13 cellular contexts compared by ENCODE assay signal in genomic region chr5:135993894-135994514, GRCh38. TPM values are rescaled to one million over a fixed set of nuclear protein-coding genes. Genes with fewer than 3 reads are reported as not detected.
A peak's percentile ranks its signal among the peaks of the same experiment; 100 is the strongest.
DNase-seq lines count a peak whose midpoint lies in the region; ATAC-seq and TF ChIP-seq lines count a peak whose summit lies in the region.
"Had no signal": no experiment of that assay in that cellular context is flagged by ENCODE, and none has a peak within 500 bp of the region (broad histone marks: within the 10 kb centered on the region; RNA-seq: fewer than 3 reads in every experiment).

No MANE protein-coding gene starts in this region.

- no peak overlapping the region for H3K4me3 ChIP-seq in foreskin fibroblast (ENCODE audit: low read depth in 1 of 2, low read length in 2 of 2)
- H3K4me3 ChIP-seq in skeletal muscle cell (ENCODE audit: low read depth, low read length) = no peak overlapping the region

- no peak overlapping the region for H3K4me3 Mint-ChIP-seq in natural killer cell
- H3K4me3 Mint-ChIP-seq: T-cell had no signal

- TF ChIP-seq CTCF in foreskin fibroblast (IDR thresholded peaks at IDR 0.05; ENCODE audit: low read depth, low read length) = no peak
- no peak for TF ChIP-seq CTCF in natural killer cell (IDR thresholded peaks at IDR 0.05)

- no peaks in the 10 kb centered on the region for H3K4me1 Mint-ChIP-seq in natural killer cell
- H3K4me1 Mint-ChIP-seq: T-cell had no signal

- peaks cover 12 to 53% of the 10 kb centered on the region in 2 donors for H3K27me3 Mint-ChIP-seq in natural killer cell (ENCODE audit: low read depth in 2 of 2)

- no peaks in the 10 kb centered on the region for H3K9me3 Mint-ChIP-seq in natural killer cell
- H3K9me3 Mint-ChIP-seq: T-cell had no signal

- no peaks in the 10 kb centered on the region for H3K36me3 Mint-ChIP-seq in natural killer cell
- H3K36me3 Mint-ChIP-seq: T-cell had no signal

- ATAC-seq in SK-N-SH treated with all-trans-retinoic acid at 6 μM for 48 hours = peak; percentile 82
- ATAC-seq in natural killer cell = no peak
- ATAC-seq: HCT116, T-cell had no signal

- peak; percentile 69 for DNase-seq in GM03348 (ENCODE audit: low spot score)
- DNase-seq in foreskin fibroblast = peak; percentile 68 to 81
- peak; percentile 72 for DNase-seq in skeletal muscle cell (ENCODE audit: low read depth)
- no peak for DNase-seq in natural killer cell
- DNase-seq in NCI-H2107 treated with DMSO at 0.1 percent for 48 hours (lab: John Stamatoyannopoulos, UW; ENCODE audit: unreplicated experiment) = no peak
- no peak for DNase-seq in NCI-H1694 treated with DMSO at 0.1 percent for 48 hours (lab: John Stamatoyannopoulos, UW)
- no peak for DNase-seq in NCI-H446 treated with DMSO at 0.1 percent for 48 hours (lab: John Stamatoyannopoulos, UW)
- DNase-seq: anterior cingulate cortex, DMS79, head of caudate nucleus, T-cell had no signal

- intact Hi-C loops in natural killer cell (cut with micrococcal nuclease) = no loop called here

- H3K27ac Mint-ChIP-seq in natural killer cell = no peak overlapping the region
- H3K27ac Mint-ChIP-seq: T-cell had no signal

TF ChIP-seq in SK-N-SH treated with all-trans-retinoic acid at 6 μM for 48 hours, 23 proteins besides CTCF, POLR2A, EP300 and RAD21:
- TF ChIP-seq ZNF565 (CRISPR knock-in tag; conservative IDR thresholded peaks at IDR 0.05; ENCODE audit: low read depth) (0 out of 2 replicates have a peak, but pooled peaks have one; percentile 10), ARNTL (CRISPR knock-in tag; IDR thresholded peaks at IDR 0.05; ENCODE audit: borderline replicate concordance, low read depth) (no peak; the same call in 1 of the 2 replicates), PATZ1 (CRISPR knock-in tag; IDR thresholded peaks at IDR 0.05; ENCODE audit: borderline replicate concordance) (peak; percentile 88), BACH2 (CRISPR knock-in tag; IDR thresholded peaks at IDR 0.05; ENCODE audit: borderline replicate concordance) (peak; percentile 55; the same call in 1 of the 2 replicates), RARB (CRISPR knock-in tag; IDR thresholded peaks at IDR 0.05) (peak; percentile 87), TOX (CRISPR knock-in tag; IDR thresholded peaks at IDR 0.05; ENCODE audit: borderline replicate concordance) (peak; percentile 89), CREB5 (CRISPR knock-in tag; IDR thresholded peaks at IDR 0.05; ENCODE audit: low read depth) (peak; percentile 99), ZFP3 (CRISPR knock-in tag; IDR thresholded peaks at IDR 0.05) (no peak; the same call in 1 of the 2 replicates), ZC3H10 (CRISPR knock-in tag; IDR thresholded peaks at IDR 0.05) (peak; percentile 79), POU6F1 (CRISPR knock-in tag; IDR thresholded peaks at IDR 0.05; ENCODE audit: borderline replicate concordance, low read depth) (peak; percentile 65), ZNF8 (CRISPR knock-in tag; IDR thresholded peaks at IDR 0.05) (peak; percentile 53), TCF4 (CRISPR knock-in tag; IDR thresholded peaks at IDR 0.05; ENCODE audit: borderline replicate concordance) (peak; percentile 100), ZNF70 (CRISPR knock-in tag; IDR thresholded peaks at IDR 0.05) (peak; percentile 62), ESRRG (CRISPR knock-in tag; IDR thresholded peaks at IDR 0.05) (peak; percentile 87; the same call in 1 of the 2 replicates), GLIS3 (CRISPR knock-in tag; IDR thresholded peaks at IDR 0.05) (peak; percentile 90), ZFP30 (CRISPR knock-in tag; IDR thresholded peaks at IDR 0.05) (no peak), TSHZ2 (CRISPR knock-in tag; IDR thresholded peaks at IDR 0.05) (peak; percentile 99), OSR1 (CRISPR knock-in tag; IDR thresholded peaks at IDR 0.05) (no peak), ISL1 (CRISPR knock-in tag; IDR thresholded peaks at IDR 0.05) (peak; percentile 98), SNAI2 (CRISPR knock-in tag; IDR thresholded peaks at IDR 0.05) (peak; percentile 3), CSDC2 (CRISPR knock-in tag; IDR thresholded peaks at IDR 0.05) (peak; percentile 39; the same call in 1 of the 2 replicates), PPARA (CRISPR knock-in tag; IDR thresholded peaks at IDR 0.05; ENCODE audit: borderline replicate concordance) (no peak), CSRNP3 (CRISPR knock-in tag; IDR thresholded peaks at IDR 0.05) (peak; percentile 98)

RNA-seq across cellular contexts. Expression of gene TGFBI, which starts 34.8 kb away (rescaled TPM):
- total RNA-seq in natural killer cell = 10 to 100 TPM in 2 of 3 donors, 1 to 10 TPM in 1; 6.7 to 19.6 (median 18.5) TPM

RNA-seq across cellular contexts. Expression of gene LECT2, which starts 39.2 kb away (rescaled TPM):
- not detected for total RNA-seq in natural killer cell
- total RNA-seq: T-cell had no signal

Comparison
In these comparisons a context has a peak if more than half of its experiments do, and no peak if none do; other contexts are left out.
1. DNase-seq: peak in GM03348 (single experiment), foreskin fibroblast (2 of 2) and skeletal muscle cell (single experiment); none in natural killer cell (single experiment), NCI-H2107 treated with DMSO at 0.1 percent for 48 hours (single experiment), NCI-H1694 treated with DMSO at 0.1 percent for 48 hours (single experiment) and NCI-H446 treated with DMSO at 0.1 percent for 48 hours (single experiment).